ENCODE assay signal across 8 cellular contexts in genomic region chr18:79507076-79507545, GRCh38.
DNase-seq lines count a peak whose midpoint lies in the region; ATAC-seq, FAIRE-seq and TF ChIP-seq lines count a peak whose summit lies in the region.

No MANE protein-coding gene starts in this region.

- peak; percentile 36 for ATAC-seq in HG02981 (IDR thresholded peaks at IDR 0.05; ENCODE audit: unreplicated experiment)
- ATAC-seq in GM21717 (IDR thresholded peaks at IDR 0.05; ENCODE audit: unreplicated experiment): no peak

- H3K9me3 ChIP-seq in BE2C: no peaks in the 10 kb centered on the region

- intact Hi-C loops in cardiac septum (cut with DNase I): loop anchor here (1.0 to 2.0 kb wide), 3 partner anchors 20 to 82 kb away; no protein-coding TSS in a partner anchor

- peaks cover 15% of the 10 kb centered on the region for H3K36me3 Mint-ChIP-seq in activated naive CD4-positive, alpha-beta T cell treated with anti-CD3 and anti-CD28 coated beads, Interleukin-2, amount 50 U/mL, for 24 hours

- FAIRE-seq in HTR-8/SVneo (lab: Jason Lieb, UNC): no peak

- no peaks in the 10 kb centered on the region for H3K4me1 ChIP-seq in BE2C

- peak overlapping the region; percentile 81 for H3K4me3 Mint-ChIP-seq in activated naive CD4-positive, alpha-beta T cell treated with anti-CD3 and anti-CD28 coated beads, Interleukin-2, amount 50 U/mL, for 24 hours

- H3K4me3 ChIP-seq in BE2C (ENCODE audit: low read depth, low read length): no peak overlapping the region

- DNase-seq in BE2C: peak; percentile 32
- peak; percentile 90 for DNase-seq in cardiac septum (ENCODE audit: low spot score)
- peak; percentile 44 for DNase-seq in pons (ENCODE audit: low spot score)
- no peak for DNase-seq in NCI-H2227 (lab: John Stamatoyannopoulos, UW; ENCODE audit: unreplicated experiment)
- no peak for DNase-seq in HTR-8/SVneo (ENCODE audit: insufficient read length, low spot score)

- no peak for TF ChIP-seq CTCF in BE2C (IDR thresholded peaks at IDR 0.05; ENCODE audit: low read depth, low read length)

- H3K27me3 ChIP-seq in BE2C: no peaks in the 10 kb centered on the region

- H3K9me3 Mint-ChIP-seq in activated naive CD4-positive, alpha-beta T cell treated with anti-CD3 and anti-CD28 coated beads, Interleukin-2, amount 50 U/mL, for 24 hours: no peaks in the 10 kb centered on the region

- H3K36me3 ChIP-seq in BE2C: no peaks in the 10 kb centered on the region

- peak overlapping the region; percentile 88 for H3K27ac Mint-ChIP-seq in activated naive CD4-positive, alpha-beta T cell treated with anti-CD3 and anti-CD28 coated beads, Interleukin-2, amount 50 U/mL, for 24 hours

- peaks cover 65% of the 10 kb centered on the region for H3K4me1 Mint-ChIP-seq in activated naive CD4-positive, alpha-beta T cell treated with anti-CD3 and anti-CD28 coated beads, Interleukin-2, amount 50 U/mL, for 24 hours

- no peaks in the 10 kb centered on the region for H3K27me3 Mint-ChIP-seq in activated naive CD4-positive, alpha-beta T cell treated with anti-CD3 and anti-CD28 coated beads, Interleukin-2, amount 50 U/mL, for 24 hours

Comparison
In these comparisons a context has a peak if more than half of its experiments do, and no peak if none do; other contexts are left out.
1. DNase-seq: peak in BE2C (single experiment), cardiac septum (single experiment) and pons (single experiment); none in NCI-H2227 (single experiment) and HTR-8/SVneo (single experiment).